8 cellular contexts compared by ENCODE assay signal in genomic region chr18:6414118-6414722, GRCh38. TPM values are rescaled to one million over a fixed set of nuclear protein-coding genes. Genes with fewer than 3 reads are reported as not detected.
DNase-seq lines count a peak whose midpoint lies in the region; ATAC-seq and TF ChIP-seq lines count a peak whose summit lies in the region.

No MANE protein-coding gene starts in this region.

- H3K79me2 ChIP-seq in ACC112 (ENCODE audit: control insufficient read depth, insufficient read depth, low read length, unreplicated experiment) = no peaks in the 10 kb centered on the region

- no peaks in the 10 kb centered on the region for H3K4me1 ChIP-seq in ACC112 (ENCODE audit: control insufficient read depth, insufficient read depth, low read length, unreplicated experiment)
- H3K4me1 ChIP-seq in mucosa of descending colon (ENCODE audit: low read depth) = no peaks in the 10 kb centered on the region
- peaks cover 4% of the 10 kb centered on the region for H3K4me1 ChIP-seq in stomach smooth muscle (ENCODE audit: control insufficient read depth, insufficient read depth, low read length)

- intact Hi-C loops in mucosa of descending colon (cut with DNase I, micrococcal nuclease) = no loop called here

- H3K4me3 Mint-ChIP-seq in WTC11 = peak overlapping the region; percentile 68

- H3K9me3 Mint-ChIP-seq in WTC11 = no peaks in the 10 kb centered on the region

- TF ChIP-seq CTCF in WTC11 (IDR thresholded peaks at IDR 0.05) (no peak), epithelial cell of proximal tubule (conservative IDR thresholded peaks at IDR 0.05; ENCODE audit: low read depth, low read length) (no peak), mucosa of descending colon (IDR thresholded peaks at IDR 0.05) (no peak)

- H3K27me3 ChIP-seq in ACC112 (ENCODE audit: insufficient read depth, low read length) = peaks cover 52% of the 10 kb centered on the region
- no peaks in the 10 kb centered on the region for H3K27me3 ChIP-seq in stomach smooth muscle (ENCODE audit: control insufficient read depth in 1 of 2, insufficient read depth in 2 of 2, low read length in 2 of 2)

- in situ Hi-C loops in G401 (cut with HindIII; ENCODE audit: low sequenced_read_pairs) = no loop called here

- H3K9me3 ChIP-seq in mucosa of descending colon = no peaks in the 10 kb centered on the region
- H3K9me3 ChIP-seq in stomach smooth muscle (ENCODE audit: control insufficient read depth in 2 of 2, low read length in 2 of 2) = no peaks in the 10 kb centered on the region

- CTCF ChIA-PET in WTC11 (lab: Charles Lee) = interaction anchor here (0.9 to 1.3 kb wide), 3 partner anchors 13 to 108 kb away, joined by 3 to 8 read pairs (median 7); no protein-coding TSS in a partner anchor

- no peak overlapping the region for H3K27ac Mint-ChIP-seq in WTC11

- ATAC-seq in GM18873 (IDR thresholded peaks at IDR 0.05; ENCODE audit: low FRiP score, unreplicated experiment) (peak; percentile 83), HG03064 (IDR thresholded peaks at IDR 0.05; ENCODE audit: low read depth, unreplicated experiment) (peak; percentile 82), WTC11 (peak; percentile 75), mucosa of descending colon (peak; percentile 96)

- peak; percentile 59 for DNase-seq in WTC11 (ENCODE audit: low spot score)
- no peak for DNase-seq in epithelial cell of proximal tubule (ENCODE audit: low read depth)
- peak; percentile 81 to 87 (median 83) for DNase-seq in mucosa of descending colon
- no peak for DNase-seq in G401 (ENCODE audit: low spot score)

- H2AFZ ChIP-seq in ACC112 (ENCODE audit: low read length, unreplicated experiment) = no peak overlapping the region

- POLR2A ChIA-PET in WTC11 (lab: Charles Lee) = no interaction called here

- H3K27ac ChIP-seq in ACC112 (ENCODE audit: low read depth, low read length) = no peak overlapping the region
- peak overlapping the region; percentile 41 for H3K27ac ChIP-seq in stomach smooth muscle (ENCODE audit: low read length)

- peaks cover 12% of the 10 kb centered on the region for H3K4me1 Mint-ChIP-seq in WTC11

- H3K36me3 Mint-ChIP-seq in WTC11 = no peaks in the 10 kb centered on the region

- peak overlapping the region; percentile 58 to 73 for H3K9ac ChIP-seq in stomach smooth muscle (ENCODE audit: low read length in 2 of 2)

- H3K27me3 Mint-ChIP-seq in WTC11 (ENCODE audit: low read depth) = peaks cover 31% of the 10 kb centered on the region

- H3K36me3 ChIP-seq in ACC112 (ENCODE audit: insufficient read depth, low read length) = no peaks in the 10 kb centered on the region
- H3K36me3 ChIP-seq in mucosa of descending colon (ENCODE audit: low read depth) = no peaks in the 10 kb centered on the region
- no peaks in the 10 kb centered on the region for H3K36me3 ChIP-seq in stomach smooth muscle (ENCODE audit: control insufficient read depth in 2 of 2, insufficient read depth in 2 of 2, low read length in 2 of 2)

- H3K4me3 ChIP-seq in ACC112 (ENCODE audit: low read depth, low read length) = peak overlapping the region; percentile 77
- peak overlapping the region; percentile 78 for H3K4me3 ChIP-seq in epithelial cell of proximal tubule (ENCODE audit: low read depth, low read length)
- H3K4me3 ChIP-seq in mucosa of descending colon = peak overlapping the region; percentile 57
- H3K4me3 ChIP-seq in stomach smooth muscle (ENCODE audit: low read length in 2 of 2) = peak overlapping the region; percentile 71 to 87

TF ChIP-seq in WTC11, 78 proteins besides CTCF, POLR2A, EP300 and RAD21 (continues in another document):
- TF ChIP-seq, protein P1, sequence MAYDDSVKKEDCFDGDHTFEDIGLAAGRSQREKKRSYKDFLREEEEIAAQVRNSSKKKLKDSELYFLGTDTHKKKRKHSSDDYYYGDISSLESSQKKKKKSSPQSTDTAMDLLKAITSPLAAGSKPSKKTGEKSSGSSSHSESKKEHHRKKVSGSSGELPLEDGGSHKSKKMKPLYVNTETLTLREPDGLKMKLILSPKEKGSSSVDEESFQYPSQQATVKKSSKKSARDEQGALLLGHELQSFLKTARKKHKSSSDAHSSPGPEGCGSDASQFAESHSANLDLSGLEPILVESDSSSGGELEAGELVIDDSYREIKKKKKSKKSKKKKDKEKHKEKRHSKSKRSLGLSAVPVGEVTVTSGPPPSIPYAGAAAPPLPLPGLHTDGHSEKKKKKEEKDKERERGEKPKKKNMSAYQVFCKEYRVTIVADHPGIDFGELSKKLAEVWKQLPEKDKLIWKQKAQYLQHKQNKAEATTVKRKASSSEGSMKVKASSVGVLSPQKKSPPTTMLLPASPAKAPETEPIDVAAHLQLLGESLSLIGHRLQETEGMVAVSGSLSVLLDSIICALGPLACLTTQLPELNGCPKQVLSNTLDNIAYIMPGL (CRISPR knock-in tag; IDR thresholded peaks at IDR 0.05) = peak; percentile 70
- TF ChIP-seq ZNF232 (CRISPR knock-in tag; IDR thresholded peaks at IDR 0.05) (no peak), ARID4B (CRISPR knock-in tag; IDR thresholded peaks at IDR 0.05; ENCODE audit: borderline replicate concordance) (peak; percentile 22; the same call in 1 of the 2 replicates), SMAD3 (CRISPR knock-in tag; IDR thresholded peaks at IDR 0.05; ENCODE audit: borderline replicate concordance) (no peak), ETV6 (CRISPR knock-in tag; IDR thresholded peaks at IDR 0.05) (0 out of 2 replicates have a peak, but pooled peaks have one; percentile 30), ZNF423 (CRISPR knock-in tag; IDR thresholded peaks at IDR 0.05) (0 out of 2 replicates have a peak, but pooled peaks have one; percentile 2), ZNF121 (CRISPR knock-in tag; IDR thresholded peaks at IDR 0.05) (0 out of 2 replicates have a peak, but pooled peaks have one; percentile 7), ESRRA (CRISPR knock-in tag; IDR thresholded peaks at IDR 0.05; ENCODE audit: borderline replicate concordance) (0 out of 2 replicates have a peak, but pooled peaks have one; percentile 23), ZNF532 (CRISPR knock-in tag; IDR thresholded peaks at IDR 0.05; ENCODE audit: borderline replicate concordance) (no peak), TP53 (CRISPR knock-in tag; IDR thresholded peaks at IDR 0.05) (0 out of 2 replicates have a peak, but pooled peaks have one; percentile 58)

RNA-seq across cellular contexts. Expression of gene L3MBTL4, which starts 0.5 kb away (rescaled TPM):
- 1.3 to 1.8 TPM (median 1.4 TPM) in 3 replicates for total RNA-seq in WTC11 (2021)
- total RNA-seq in epithelial cell of proximal tubule = 0.65 and 4.0 TPM in 2 replicates
- total RNA-seq in mucosa of descending colon = 10 to 100 TPM in 1 of 3 donors, 1 to 10 TPM in 2; 4.9 to 13.9 (median 5.4) TPM
- total RNA-seq in G401 (2014; rRNA removed; shearing (Covaris generic)) = not detected in 2 replicates

Comparison
In these comparisons a context has a peak if more than half of its experiments do, and no peak if none do; other contexts are left out.
1. DNase-seq: peak in WTC11 (single experiment) and mucosa of descending colon (3 of 3); none in epithelial cell of proximal tubule (single experiment) and G401 (single experiment).
2. Peak in every context shown above with its lines, with median percentiles within 50 percentile points of each other: H3K4me3 ChIP-seq and ATAC-seq.